1 cellular context compared by ENCODE assay signal in the genomic region with DNA sequence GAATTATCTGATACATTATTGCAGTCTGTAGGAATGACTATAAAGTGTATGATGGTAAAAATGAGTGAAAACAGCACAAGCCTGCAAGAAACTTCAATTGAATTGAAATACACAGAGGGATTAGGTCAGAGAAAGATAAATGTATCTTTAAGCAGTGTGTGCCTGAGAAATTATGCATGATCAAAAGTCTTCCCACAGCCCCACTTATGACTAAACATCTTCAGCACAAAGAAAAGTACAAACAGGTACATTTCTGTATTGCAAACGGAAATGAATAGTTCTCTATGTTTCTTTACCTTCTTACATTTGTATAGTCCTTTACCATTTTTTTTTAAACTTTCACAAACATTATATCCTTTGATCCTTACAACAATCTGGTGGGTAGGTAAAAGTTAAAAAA.
TF ChIP-seq lines count a peak whose summit lies in the region.

No MANE protein-coding gene starts in this region.

TF ChIP-seq in GM23338, 12 proteins besides CTCF, POLR2A, EP300 and RAD21 (continued from another document):
- TF ChIP-seq, protein P1, sequence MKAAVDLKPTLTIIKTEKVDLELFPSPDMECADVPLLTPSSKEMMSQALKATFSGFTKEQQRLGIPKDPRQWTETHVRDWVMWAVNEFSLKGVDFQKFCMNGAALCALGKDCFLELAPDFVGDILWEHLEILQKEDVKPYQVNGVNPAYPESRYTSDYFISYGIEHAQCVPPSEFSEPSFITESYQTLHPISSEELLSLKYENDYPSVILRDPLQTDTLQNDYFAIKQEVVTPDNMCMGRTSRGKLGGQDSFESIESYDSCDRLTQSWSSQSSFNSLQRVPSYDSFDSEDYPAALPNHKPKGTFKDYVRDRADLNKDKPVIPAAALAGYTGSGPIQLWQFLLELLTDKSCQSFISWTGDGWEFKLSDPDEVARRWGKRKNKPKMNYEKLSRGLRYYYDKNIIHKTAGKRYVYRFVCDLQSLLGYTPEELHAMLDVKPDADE (IDR thresholded peaks at IDR 0.05), result no peak
- TF ChIP-seq JUNB (IDR thresholded peaks at IDR 0.05; ENCODE audit: unreplicated experiment) (no peak), STAT1 (IDR thresholded peaks at IDR 0.05; ENCODE audit: unreplicated experiment) (no peak), EZH2 (IDR thresholded peaks at IDR 0.05; ENCODE audit: low read depth, unreplicated experiment) (no peak)
